In genomic region chr1:65698590-65698989, GRCh38 we compare ENCODE assay signal across 9 cellular contexts.
"Had no signal": no experiment of that assay in that cellular context is flagged by ENCODE, and none has a peak within 500 bp of the region (broad histone marks: within the 10 kb centered on the region; RNA-seq: fewer than 3 reads in every experiment).

No MANE protein-coding gene starts in this region.

- H3K27ac ChIP-seq: GM23248, HL-60 had no signal

- H3K36me3 Mint-ChIP-seq: IgD-negative memory B cell had no signal

- H3K27ac Mint-ChIP-seq: HFFc6, IgD-negative memory B cell had no signal

- H3K4me1 ChIP-seq: HAP-1 had no signal

- H3K9me3 Mint-ChIP-seq: HFFc6, IgD-negative memory B cell had no signal

- DNase-seq: GM23248, GOT3, H7, HFFc6 had no signal

- H3K9ac ChIP-seq: GM23248 had no signal

- H3K4me3 ChIP-seq: GM23248, HAP-1 had no signal

- H3K4me1 Mint-ChIP-seq: IgD-negative memory B cell had no signal

- H3K4me3 Mint-ChIP-seq: HFFc6, IgD-negative memory B cell had no signal

- ATAC-seq: HCT116, HepG2 had no signal

- H3K36me3 ChIP-seq: HAP-1 had no signal

- FAIRE-seq: HepG2 had no signal

- H2AFZ ChIP-seq: GM23248 had no signal

- H3K9me3 ChIP-seq: HAP-1 had no signal
